13 cellular contexts compared by ENCODE assay signal in the genomic region with DNA sequence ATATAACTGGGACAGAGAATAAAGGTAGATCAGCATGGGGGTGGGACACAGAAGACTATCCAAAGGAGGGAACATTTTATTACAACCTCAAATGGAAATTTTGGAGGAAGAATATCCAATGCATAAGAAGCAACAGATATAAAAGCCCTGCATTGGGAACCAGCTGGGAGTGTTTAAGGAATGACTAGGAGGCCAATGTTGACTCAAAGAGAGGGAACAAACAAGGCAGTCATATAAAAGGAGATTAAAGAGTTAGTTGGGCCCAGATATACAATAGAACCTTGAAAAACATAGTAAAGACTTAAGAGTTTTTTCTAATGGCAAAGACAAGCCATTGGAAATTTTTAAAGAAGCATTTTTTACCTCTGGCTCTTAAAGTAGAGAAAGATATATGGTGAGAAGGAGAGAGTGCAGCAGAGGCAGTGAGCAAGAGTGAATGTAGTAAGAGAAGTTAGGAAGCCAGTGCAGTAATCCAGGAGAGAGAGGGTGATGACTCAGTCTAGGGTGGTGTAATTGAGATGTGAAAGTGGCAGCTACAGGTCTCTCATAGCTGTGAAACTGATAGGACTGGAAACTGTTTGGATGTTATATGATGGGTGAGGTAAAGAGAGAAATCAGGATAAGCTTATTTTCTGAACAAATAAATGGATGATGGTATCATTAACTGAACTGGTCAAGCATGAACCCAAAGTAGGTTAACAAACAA.
DNase-seq lines count a peak whose midpoint lies in the region; ATAC-seq and TF ChIP-seq lines count a peak whose summit lies in the region.
"Had no signal": no experiment of that assay in that cellular context is flagged by ENCODE, and none has a peak within 500 bp of the region (broad histone marks: within the 10 kb centered on the region; RNA-seq: fewer than 3 reads in every experiment).

No MANE protein-coding gene starts in this region.

- H3K4ac ChIP-seq in IMR-90 (ENCODE audit: low read depth, low read length), result no peak overlapping the region

- H3K14ac ChIP-seq in IMR-90 (replicated peaks; ENCODE audit: low read depth, low read length), result no peak overlapping the region

- in situ Hi-C loops in IMR-90 (cut with MboI; ENCODE audit: low sequenced_read_pairs), result no loop called here
- in situ Hi-C loops in brain microvascular endothelial cell (cut with HindIII; ENCODE audit: low pct_ligation_motif_present, low sequenced_read_pairs), result no loop called here

- no peak overlapping the region for H4K5ac ChIP-seq in IMR-90 (ENCODE audit: low read depth, low read length)

- H2BK120ac ChIP-seq in IMR-90 (ENCODE audit: low read depth, low read length), result no peak overlapping the region

- H3K9ac ChIP-seq in IMR-90 (ENCODE audit: low read depth, low read length), result no peak overlapping the region

- H3K9me3 ChIP-seq in IMR-90 (ENCODE audit: control insufficient read depth, insufficient read depth, low read length) (no peaks in the 10 kb centered on the region), RWPE2 (ENCODE audit: severe bottlenecking) (no peaks in the 10 kb centered on the region)

- H4K20me1 ChIP-seq in IMR-90 (ENCODE audit: insufficient read depth, low read length), result no peaks in the 10 kb centered on the region

- CTCF ChIA-PET in IMR-90 (lab: Yijun Ruan, JAX), result no interaction called here

- DNase-seq in HCEC 1CT (peak; percentile 13), IMR-90 (peak; percentile 19), RWPE2 (ENCODE audit: low spot score) (no peak), brain microvascular endothelial cell (no peak)
- no peak for DNase-seq in activated CD4-positive, CD25-positive, alpha-beta regulatory T cell (lab: John Stamatoyannopoulos, UW)
- DNase-seq: activated CD8-positive, alpha-beta T cell treated with anti-CD3 and anti-CD28 coated beads, Interleukin-2, amount 10 ng/mL, durations not matched to agents 7 days and 5 days; effector memory CD4-positive, alpha-beta T cell; NCI-H446 treated with DMSO at 0.1 percent for 48 hours; retina; T-cell had no signal

- TF ChIP-seq CTCF in IMR-90 (conservative IDR thresholded peaks at IDR 0.05; ENCODE audit: low read depth, low read length), result no peak
- no peak for TF ChIP-seq CTCF in RWPE2 (IDR thresholded peaks at IDR 0.05; ENCODE audit: poor library complexity, severe bottlenecking)
- TF ChIP-seq CTCF in brain microvascular endothelial cell (IDR thresholded peaks at IDR 0.05; ENCODE audit: low read depth, low read length, missing control alignments), result no peak

- H3K36me3 ChIP-seq in IMR-90 (ENCODE audit: control insufficient read depth, insufficient read depth, low read length) (no peaks in the 10 kb centered on the region), RWPE2 (ENCODE audit: low read depth) (no peaks in the 10 kb centered on the region), brain microvascular endothelial cell (replicated peaks) (no peaks in the 10 kb centered on the region)

- H3K4me1 ChIP-seq in IMR-90 (ENCODE audit: control insufficient read depth, insufficient read depth, low read length) (no peaks in the 10 kb centered on the region), RWPE2 (ENCODE audit: insufficient read depth, poor library complexity, severe bottlenecking) (no peaks in the 10 kb centered on the region)

- POLR2A ChIA-PET in IMR-90 (lab: Charles Lee; ENCODE audit: unreplicated experiment), result no interaction called here

- ATAC-seq in GM18499 (IDR thresholded peaks at IDR 0.05; ENCODE audit: insufficient read depth, unreplicated experiment) (peak; percentile 53), IMR-90 (ENCODE audit: low read depth) (peak; percentile 35; the same call in 1 of the 2 replicates), RWPE2 (ENCODE audit: low read depth) (peak; percentile 70; the same call in 2 of the 3 replicates), HG03135 (IDR thresholded peaks at IDR 0.05; ENCODE audit: unreplicated experiment) (no peak), HG02571 (IDR thresholded peaks at IDR 0.05; ENCODE audit: unreplicated experiment) (no peak)
- ATAC-seq: activated CD8-positive, alpha-beta T cell treated with anti-CD3 and anti-CD28 coated beads, Interleukin-2, amount 10 ng/mL, durations not matched to agents 7 days and 5 days; T-cell had no signal

- no peak overlapping the region for H3K23ac ChIP-seq in IMR-90 (ENCODE audit: low read depth, low read length)

- no peak overlapping the region for H2AK5ac ChIP-seq in IMR-90 (ENCODE audit: low read depth, low read length)

- H3K27ac ChIP-seq in IMR-90 (ENCODE audit: insufficient read depth, low read length) (no peak overlapping the region), RWPE2 (ENCODE audit: poor library complexity, severe bottlenecking) (no peak overlapping the region), brain microvascular endothelial cell (no peak overlapping the region)

- no peak overlapping the region for H2BK15ac ChIP-seq in IMR-90 (ENCODE audit: low read depth, low read length)

- TF ChIP-seq POLR2A in IMR-90 (IDR thresholded peaks at IDR 0.05; ENCODE audit: low read depth, low read length), result no peak

- H3K9me1 ChIP-seq in IMR-90 (ENCODE audit: insufficient read depth, low read length), result no peaks in the 10 kb centered on the region

- H3K18ac ChIP-seq in IMR-90 (ENCODE audit: low read depth, low read length), result no peak overlapping the region

- H2BK5ac ChIP-seq in IMR-90 (ENCODE audit: low read depth, low read length, poor library complexity, severe bottlenecking), result no peak overlapping the region

- no peaks in the 10 kb centered on the region for H3K27me3 ChIP-seq in IMR-90 (ENCODE audit: control insufficient read depth, insufficient read depth, low read length)
- H3K27me3 ChIP-seq in RWPE2 (ENCODE audit: insufficient read depth, poor library complexity, severe bottlenecking), result no peaks in the 10 kb centered on the region
- no peaks in the 10 kb centered on the region for H3K27me3 ChIP-seq in brain microvascular endothelial cell (replicated peaks)

- no peaks in the 10 kb centered on the region for H3K79me1 ChIP-seq in IMR-90 (ENCODE audit: low read depth in 1 of 2, low read length in 2 of 2)

- H3K4me2 ChIP-seq in IMR-90 (ENCODE audit: low read depth, low read length), result no peak overlapping the region

- intact Hi-C loops in IMR-90 (cut with micrococcal nuclease), result no loop called here

- H3K4me3 ChIP-seq in IMR-90 (ENCODE audit: insufficient read depth, low read depth, low read length), result no peak overlapping the region
- H3K4me3 ChIP-seq in RWPE2 (ENCODE audit: severe bottlenecking), result no peak overlapping the region
- no peak overlapping the region for H3K4me3 ChIP-seq in brain microvascular endothelial cell (ENCODE audit: low read depth, low read length)

- H4K8ac ChIP-seq in IMR-90 (ENCODE audit: low read depth in 2 of 2, low read length in 2 of 2), result no peak overlapping the region

- no TSS peak for BruUV-seq in IMR-90 (replicated peaks; lab: Mats Ljungman, UMichigan)

- no peak overlapping the region for H2BK20ac ChIP-seq in IMR-90 (ENCODE audit: low read depth, low read length)

- no peak overlapping the region for H2AK9ac ChIP-seq in IMR-90 (replicated peaks; ENCODE audit: low read depth, low read length, poor library complexity)

- TF ChIP-seq RAD21 in IMR-90 (IDR thresholded peaks at IDR 0.05; ENCODE audit: low read length), result no peak

- H4K91ac ChIP-seq in IMR-90 (ENCODE audit: insufficient read depth, low read depth, low read length), result no peak overlapping the region

- dilution Hi-C loops in IMR-90 (cut with HindIII; ENCODE audit: low sequenced_read_pairs, unreplicated experiment), result no loop called here

- no peak overlapping the region for H3K56ac ChIP-seq in IMR-90 (ENCODE audit: extremely low read depth, insufficient read depth, low read length)

- H2AFZ ChIP-seq in IMR-90 (replicated peaks; ENCODE audit: low read length, poor library complexity), result no peak overlapping the region

TF ChIP-seq in IMR-90, 13 proteins besides CTCF, POLR2A, EP300 and RAD21:
- TF ChIP-seq MAZ (IDR thresholded peaks at IDR 0.05; ENCODE audit: borderline replicate concordance, low read depth, low read length), result no peak
- no peak for TF ChIP-seq SMC3 (IDR thresholded peaks at IDR 0.05; ENCODE audit: low read depth, low read length)
- TF ChIP-seq MXI1 (IDR thresholded peaks at IDR 0.05; ENCODE audit: borderline replicate concordance, low read depth, low read length), result no peak
- TF ChIP-seq CEBPB (IDR thresholded peaks at IDR 0.05; ENCODE audit: low read depth, low read length), result no peak
- TF ChIP-seq CHD1 (IDR thresholded peaks at IDR 0.05; ENCODE audit: low read depth, low read length), result no peak
- no peak for TF ChIP-seq ELK1 (IDR thresholded peaks at IDR 0.05; ENCODE audit: borderline replicate concordance, low read depth, low read length)
- TF ChIP-seq BHLHE40 (IDR thresholded peaks at IDR 0.05; ENCODE audit: low read depth, low read length), result no peak
- no peak for TF ChIP-seq RFX5 (IDR thresholded peaks at IDR 0.05; ENCODE audit: low read depth, low read length)
- TF ChIP-seq RCOR1 (IDR thresholded peaks at IDR 0.05; ENCODE audit: insufficient replicate concordance, low read length), result no peak
- TF ChIP-seq MAFK (IDR thresholded peaks at IDR 0.05; ENCODE audit: low read depth, low read length), result no peak
- TF ChIP-seq NFE2L2 (IDR thresholded peaks at IDR 0.05; ENCODE audit: low read depth, low read length), result no peak
- no peak for TF ChIP-seq FOS (IDR thresholded peaks at IDR 0.05; ENCODE audit: low read depth, low read length)
- TF ChIP-seq, protein P1, sequence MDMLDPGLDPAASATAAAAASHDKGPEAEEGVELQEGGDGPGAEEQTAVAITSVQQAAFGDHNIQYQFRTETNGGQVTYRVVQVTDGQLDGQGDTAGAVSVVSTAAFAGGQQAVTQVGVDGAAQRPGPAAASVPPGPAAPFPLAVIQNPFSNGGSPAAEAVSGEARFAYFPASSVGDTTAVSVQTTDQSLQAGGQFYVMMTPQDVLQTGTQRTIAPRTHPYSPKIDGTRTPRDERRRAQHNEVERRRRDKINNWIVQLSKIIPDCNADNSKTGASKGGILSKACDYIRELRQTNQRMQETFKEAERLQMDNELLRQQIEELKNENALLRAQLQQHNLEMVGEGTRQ (IDR thresholded peaks at IDR 0.05; ENCODE audit: low read depth, low read length), result no peak
TF ChIP-seq in IMR-90: peak in this region for 0.

Comparison
In these comparisons a context has a peak if more than half of its experiments do, and no peak if none do; other contexts are left out.
1. ATAC-seq: peak in GM18499 (single experiment), IMR-90 (single experiment) and RWPE2 (single experiment); none in HG03135 (single experiment) and HG02571 (single experiment).
2. DNase-seq: peak in HCEC 1CT (single experiment) and IMR-90 (single experiment); none in RWPE2 (single experiment), activated CD4-positive, CD25-positive, alpha-beta regulatory T cell (0 of 4) and brain microvascular endothelial cell (single experiment).